ENCODE assay signal across 21 cellular contexts in the genomic region with DNA sequence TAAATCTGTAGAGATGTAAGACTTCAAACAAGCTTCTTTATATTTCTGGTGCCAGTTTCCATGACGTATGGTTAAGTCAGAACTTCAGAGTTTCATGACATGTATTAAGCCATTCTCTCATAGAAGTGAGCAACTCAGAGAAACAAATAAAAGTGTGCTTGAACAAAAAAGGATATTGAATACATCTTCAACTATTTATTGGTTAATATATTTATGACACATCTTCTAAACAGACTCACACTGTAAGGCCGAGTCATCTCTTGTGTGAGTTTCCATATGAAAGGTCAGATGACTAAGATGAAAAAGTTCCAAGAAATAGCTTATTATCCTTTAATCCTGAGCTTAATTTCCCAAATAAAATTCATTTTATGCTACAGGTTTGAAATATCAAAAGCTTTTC.
A peak's percentile ranks its signal among the peaks of the same experiment; 100 is the strongest.
DNase-seq lines count a peak whose midpoint lies in the region; TF ChIP-seq lines count a peak whose summit lies in the region.
"Had no signal": no experiment of that assay in that cellular context is flagged by ENCODE, and none has a peak within 500 bp of the region (broad histone marks: within the 10 kb centered on the region; RNA-seq: fewer than 3 reads in every experiment).

No MANE protein-coding gene starts in this region.

- H3K4me1 ChIP-seq in esophagus squamous epithelium, result no peaks in the 10 kb centered on the region
- H3K4me1 ChIP-seq: BLaER1, testis had no signal

- H3K4me3 ChIP-seq in BJ (ENCODE audit: low read depth, low read length), result no peak overlapping the region
- no peak overlapping the region for H3K4me3 ChIP-seq in cardiac fibroblast (replicated peaks in 1 of 2; ENCODE audit: low read depth in 2 of 2, low read length in 2 of 2)
- no peak overlapping the region for H3K4me3 ChIP-seq in esophagus squamous epithelium
- H3K4me3 ChIP-seq: adrenal gland, BLaER1, testis had no signal

- H3K9me3 ChIP-seq in esophagus squamous epithelium, result no peaks in the 10 kb centered on the region
- H3K9me3 ChIP-seq: adrenal gland, BLaER1, testis had no signal

- intact Hi-C loops in esophagus squamous epithelium (cut with DNase I), result no loop called here

- H3K36me3 ChIP-seq in BJ (ENCODE audit: control insufficient read depth, insufficient read depth, low read length) (no peaks in the 10 kb centered on the region), esophagus squamous epithelium (no peaks in the 10 kb centered on the region)
- H3K36me3 ChIP-seq: BLaER1 had no signal

- POLR2A ChIA-PET in BJ (lab: Charles Lee), result no interaction called here

- CTCF ChIA-PET in BJ (lab: Yijun Ruan, JAX), result no interaction called here

- H3K27ac ChIP-seq in esophagus squamous epithelium, result no peak overlapping the region
- H3K27ac ChIP-seq: adrenal gland, BLaER1, testis had no signal

- no peak for TF ChIP-seq POLR2A in esophagus squamous epithelium (IDR thresholded peaks at IDR 0.05)

- H3K27me3 ChIP-seq in BJ (ENCODE audit: control insufficient read depth, insufficient read depth, low read length), result no peaks in the 10 kb centered on the region
- H3K27me3 ChIP-seq in esophagus squamous epithelium, result no peaks in the 10 kb centered on the region
- H3K27me3 ChIP-seq: adrenal gland, BLaER1, testis had no signal

- WGBS in esophagus squamous epithelium, 2 donors, result 29 to 36% methylated on average over 2 of the region's 2 CpGs

- TF ChIP-seq CTCF in BJ (IDR thresholded peaks at IDR 0.05; ENCODE audit: insufficient read depth, low read depth, low read length) (no peak), cardiac fibroblast (IDR thresholded peaks at IDR 0.05; ENCODE audit: low read depth, low read length) (no peak), esophagus squamous epithelium (IDR thresholded peaks at IDR 0.05) (no peak)

- DNase-seq in BJ (ENCODE audit: low read depth) (peak; percentile 11), LHCN-M2 (ENCODE audit: low read depth) (peak; percentile 59), cardiac fibroblast (ENCODE audit: low read depth in 2 of 2) (peak; percentile 24 to 69), iris pigment epithelial cell (ENCODE audit: low read depth) (peak; percentile 16), HuH-7 (ENCODE audit: low spot score) (no peak), esophagus squamous epithelium (lab: John Stamatoyannopoulos, UW) (no peak)
- no peak for DNase-seq in activated CD4-positive, CD25-positive, alpha-beta regulatory T cell treated with anti-CD3 and anti-CD28 coated beads, Interleukin-2, amount 50 U/mL, for 72 hours
- no peak for DNase-seq in activated CD4-positive, alpha-beta T cell treated with anti-CD3 and anti-CD28 coated beads, Interleukin-2, amount 50 U/mL, for 4 hours
- DNase-seq: activated CD4-positive, alpha-beta memory T cell treated with anti-CD3 and anti-CD28 coated beads, Interleukin-2, amount 10 ng/mL, durations not matched to agents 7 days and 5 days; activated T-cell treated with anti-CD3 and anti-CD28 coated beads, Interleukin-2, amount 50 U/mL, for 72 hours; adrenal gland; DMS 273 treated with DMSO at 0.1 percent for 48 hours; left cardiac atrium; MM.1S; NCI-H2029 treated with DMSO at 0.1 percent for 48 hours; NCI-H526 treated with DMSO at 0.1 percent for 48 hours; occipital lobe; stimulated activated CD4-positive, alpha-beta T cell treated with anti-CD3 and anti-CD28 coated beads, Interleukin-4, amount 100 ng/mL, for 1 hour; stimulated activated CD8-positive, alpha-beta memory T cell treated with anti-CD3 and anti-CD28 coated beads, Interleukin-4, amount 100 ng/mL, for 48 hours; testis had no signal

Comparison
In these comparisons a context has a peak if more than half of its experiments do, and no peak if none do; other contexts are left out.
1. DNase-seq: peak in BJ (single experiment), LHCN-M2 (single experiment), cardiac fibroblast (2 of 2) and iris pigment epithelial cell (single experiment); none in activated CD4-positive, CD25-positive, alpha-beta regulatory T cell treated with anti-CD3 and anti-CD28 coated beads, Interleukin-2, amount 50 U/mL, for 72 hours (single experiment), activated CD4-positive, alpha-beta T cell treated with anti-CD3 and anti-CD28 coated beads, Interleukin-2, amount 50 U/mL, for 4 hours (0 of 2), HuH-7 (single experiment) and esophagus squamous epithelium (single experiment).